Comparison of ENCODE assay signal across 19 cellular contexts in genomic region chr11:74504100-74504691, GRCh38. TPM values are rescaled to one million over a fixed set of nuclear protein-coding genes. Genes with fewer than 3 reads are reported as not detected.
A peak's percentile ranks its signal among the peaks of the same experiment; 100 is the strongest.
DNase-seq lines count a peak whose midpoint lies in the region; ATAC-seq, FAIRE-seq and TF ChIP-seq lines count a peak whose summit lies in the region.
"Had no signal": no experiment of that assay in that cellular context is flagged by ENCODE, and none has a peak within 500 bp of the region (broad histone marks: within the 10 kb centered on the region; RNA-seq: fewer than 3 reads in every experiment).

No MANE protein-coding gene starts in this region.

- H3K9me3 ChIP-seq in A549 (peaks cover 11% of the 10 kb centered on the region; the same call in 2 of the 3 replicates), RWPE2 (ENCODE audit: severe bottlenecking) (no peaks in the 10 kb centered on the region), hepatocyte (ENCODE audit: low read depth) (peaks cover 6% of the 10 kb centered on the region)

- CTCF ChIA-PET in A549 (lab: Yijun Ruan, JAX) = interaction anchor here (0.6 to 1.1 kb wide), 5 partner anchors 10 to 54 kb away, joined by 3 to 5 read pairs (median 3); partner anchors contain the start of gene LIPT2
- CTCF ChIA-PET in Calu3 (lab: Charles Lee) = interaction anchor here (0.9 to 2.0 kb wide), 4 partner anchors 9 to 42 kb away, joined by 3 to 8 read pairs (median 4); partner anchors contain the start of gene LIPT2

- H3K4me1 ChIP-seq in A549 = peaks cover 15% of the 10 kb centered on the region
- peaks cover 6% of the 10 kb centered on the region for H3K4me1 ChIP-seq in RWPE2 (ENCODE audit: insufficient read depth, poor library complexity, severe bottlenecking)
- no peaks in the 10 kb centered on the region for H3K4me1 ChIP-seq in hepatocyte (ENCODE audit: insufficient read depth)
- H3K4me1 ChIP-seq: HAP-1 had no signal

- no peak for TF ChIP-seq RAD21 in A549 (conservative IDR thresholded peaks at IDR 0.05 in 1 of 2, IDR thresholded peaks at IDR 0.05 in 1 of 2)

- H3K9me2 ChIP-seq in hepatocyte (replicated peaks; ENCODE audit: insufficient read depth) = no peaks in the 10 kb centered on the region

- no peak for FAIRE-seq in A549 (lab: Jason Lieb, UNC)
- FAIRE-seq: G401.6 had no signal

- no peaks in the 10 kb centered on the region for H3K27me3 Mint-ChIP-seq in Calu3 (ENCODE audit: unreplicated experiment)

- peak overlapping the region; percentile 70 to 82 for H3K27ac ChIP-seq in A549
- peak overlapping the region; percentile 82 for H3K27ac ChIP-seq in RWPE2 (ENCODE audit: poor library complexity, severe bottlenecking)
- peak overlapping the region; percentile 36 for H3K27ac ChIP-seq in hepatocyte
- H3K27ac ChIP-seq: SK-N-MC had no signal

- TF ChIP-seq EP300 in A549 (IDR thresholded peaks at IDR 0.05) = no peak

- peak overlapping the region; percentile 56 for H3K4me2 ChIP-seq in A549
- H3K4me2 ChIP-seq in hepatocyte = no peak overlapping the region

- H4K20me1 ChIP-seq in hepatocyte (ENCODE audit: insufficient read depth, poor library complexity, severe bottlenecking) = no peaks in the 10 kb centered on the region

- POLR2A ChIA-PET in A549 (lab: Yijun Ruan, JAX) = interaction anchor here (4.2 kb wide), 1 partner anchor 10 kb away, joined by 68 read pairs; the partner anchor contains the start of gene LIPT2

- H3K27me3 ChIP-seq in RWPE2 (ENCODE audit: insufficient read depth, poor library complexity, severe bottlenecking) (no peaks in the 10 kb centered on the region), hepatocyte (no peaks in the 10 kb centered on the region)

- BruUV-seq in Calu3 (replicated peaks; lab: Mats Ljungman, UMichigan) = no TSS peak

- H3K27ac Mint-ChIP-seq in Calu3 (ENCODE audit: unreplicated experiment) = peak overlapping the region; percentile 97
- H3K27ac Mint-ChIP-seq: CD8-positive, alpha-beta T cell had no signal

- H3K4me3 Mint-ChIP-seq in Calu3 (ENCODE audit: low read depth, unreplicated experiment) = peak overlapping the region; percentile 47
- H3K4me3 Mint-ChIP-seq: CD8-positive, alpha-beta T cell had no signal

- H2AFZ ChIP-seq in hepatocyte = peak overlapping the region; percentile 21

- in situ Hi-C loops in ACHN (cut with HindIII; ENCODE audit: low pct_ligation_motif_present, low pct_unique_long_range_greater_than_20kb, low sequenced_read_pairs) = no loop called here

- peaks cover 9% of the 10 kb centered on the region for H3K36me3 Mint-ChIP-seq in Calu3 (ENCODE audit: insufficient read depth, unreplicated experiment)
- H3K36me3 Mint-ChIP-seq: CD8-positive, alpha-beta T cell had no signal

- no peaks in the 10 kb centered on the region for H3K9me3 Mint-ChIP-seq in Calu3 (ENCODE audit: low read depth, unreplicated experiment)

- peak in 1 of 2 experiments; percentile 50; a peak in 3 of 6 replicates for ATAC-seq in A549
- no peak for ATAC-seq in RWPE2 (ENCODE audit: low read depth)
- ATAC-seq: CD8-positive, alpha-beta T cell; Right ventricle myocardium inferior had no signal

- H3K4me1 Mint-ChIP-seq in Calu3 (ENCODE audit: low read depth, unreplicated experiment) = peaks cover 11% of the 10 kb centered on the region

- DNase-seq in A549 (ENCODE audit: low read depth in 1 of 2, low spot score in 1 of 2) (peak in 1 of 2 experiments; percentile 28), Calu3 (no peak), RWPE2 (ENCODE audit: low spot score) (no peak), hepatocyte (ENCODE audit: low spot score) (no peak), MV-4-11 (lab: John Stamatoyannopoulos, UW) (no peak), ACHN (no peak), nucleus accumbens (lab: John Stamatoyannopoulos, UW) (no peak)
- DNase-seq: CD8-positive, alpha-beta T cell; DMS79 treated with DMSO at 0.1 percent for 48 hours; Kasumi-1; NCI-H1417 treated with DMSO at 0.1 percent for 48 hours; NCI-H2171; NCI-H446; NK-92 treated with Interleukin-12 subunit alpha and Interleukin-12 subunit beta, amount 100 ng/mL, for 24 hours had no signal

- H3K36me3 ChIP-seq in RWPE2 (ENCODE audit: low read depth) = no peaks in the 10 kb centered on the region
- no peaks in the 10 kb centered on the region for H3K36me3 ChIP-seq in hepatocyte (replicated peaks; ENCODE audit: insufficient read depth, low read depth)
- H3K36me3 ChIP-seq: HAP-1 had no signal

- TF ChIP-seq CTCF in A549 (IDR thresholded peaks at IDR 0.05) (no peak), Calu3 (IDR thresholded peaks at IDR 0.05; ENCODE audit: unreplicated experiment) (no peak), RWPE2 (IDR thresholded peaks at IDR 0.05; ENCODE audit: poor library complexity, severe bottlenecking) (no peak), hepatocyte (IDR thresholded peaks at IDR 0.05; ENCODE audit: poor library complexity) (no peak)

- 67% methylated on average over 1 of the region's 1 CpG for WGBS in A549 (ENCODE audit: missing lambda C conversion rate)
- 88% methylated on average over 1 of the region's 1 CpG for WGBS in hepatocyte (ENCODE audit: low lambda C conversion rate, missing lambda C conversion rate)

- no peak for TF ChIP-seq POLR2A in A549 (IDR thresholded peaks at IDR 0.05; ENCODE audit: low read length)

- H3K79me2 ChIP-seq in hepatocyte = no peaks in the 10 kb centered on the region

- intact Hi-C loops in Calu3 (cut with micrococcal nuclease; ENCODE audit: unreplicated experiment) = loop anchor here (5.0 kb wide), 1 partner anchor 43 kb away; no protein-coding TSS in a partner anchor

- H3K4me3 ChIP-seq in A549 = no peak overlapping the region
- H3K4me3 ChIP-seq in RWPE2 (ENCODE audit: severe bottlenecking) = no peak overlapping the region
- H3K4me3 ChIP-seq in hepatocyte = no peak overlapping the region
- H3K4me3 ChIP-seq: HAP-1, SK-N-MC had no signal

TF ChIP-seq in A549, 52 proteins besides CTCF, POLR2A, EP300 and RAD21:
- TF ChIP-seq USF2 (IDR thresholded peaks at IDR 0.05) = peak; percentile 36; the same call in 1 of the 2 replicates
- TF ChIP-seq HOXB5 (CRISPR knock-in tag; IDR thresholded peaks at IDR 0.05) = no peak
- TF ChIP-seq HDAC2 (IDR thresholded peaks at IDR 0.05) = no peak

RNA-seq across cellular contexts. Expression of gene LIPT2, which starts 10.7 kb away (rescaled TPM):
- polyA plus RNA-seq in A549 (2011; rRNA removed) (9.8 and 12.9 TPM in 2 replicates), A549 (2017; fragmentation: RNase III; extraction: RNeasy Plus Mini Kit Qiagen cat#74134 plus additional on column Dnase treatment) (3.8 to 4.9 TPM (median 4.8 TPM) in 3 replicates), hepatocyte (9.2 and 12.4 TPM in 2 replicates)
- polyA plus RNA-seq in A549 (2012; cell fraction: cytosol; rRNA removed) = 5.8 and 8.5 TPM in 2 replicates
- 2.9 and 6.7 TPM in 2 replicates for polyA plus RNA-seq in A549 (2012; cell fraction: nucleus; rRNA removed)
- polyA minus RNA-seq in A549 (2011; rRNA and poly(A)+ RNA removed) = 7.9 and 10.2 TPM in 2 replicates
- total RNA-seq in Calu3 (2022) (7.8 and 10.9 TPM in 2 replicates), hepatocyte (9.8 and 14.3 TPM in 2 replicates)

RNA-seq across cellular contexts. Expression of gene KCNE3, which starts 36.8 kb away (rescaled TPM):
- polyA plus RNA-seq in A549 (2011; rRNA removed) = 0.56 and 0.70 TPM in 2 replicates
- 0.03 and 0.05 TPM in 2 replicates for polyA plus RNA-seq in A549 (2012; cell fraction: cytosol; rRNA removed)
- not detected in 2 replicates for polyA plus RNA-seq in A549 (2012; cell fraction: nucleus; rRNA removed)
- polyA plus RNA-seq in A549 (2017; fragmentation: RNase III; extraction: RNeasy Plus Mini Kit Qiagen cat#74134 plus additional on column Dnase treatment) = 0.20 to 0.34 TPM (median 0.23 TPM) in 3 replicates
- polyA minus RNA-seq in A549 (2011; rRNA and poly(A)+ RNA removed) = 0.41 and 0.78 TPM in 2 replicates
- 1.5 and 3.8 TPM in 2 replicates for total RNA-seq in Calu3 (2022)
- 17.1 and 18.6 TPM in 2 replicates for total RNA-seq in hepatocyte
- polyA plus RNA-seq in hepatocyte = 8.7 and 9.6 TPM in 2 replicates
- total RNA-seq: CD8-positive, alpha-beta T cell; OCI-LY7 had no signal
